11 cellular contexts compared by ENCODE assay signal in genomic region chr20:25017257-25017803, GRCh38. TPM values are rescaled to one million over a fixed set of nuclear protein-coding genes. Genes with fewer than 3 reads are reported as not detected.
A peak's percentile ranks its signal among the peaks of the same experiment; 100 is the strongest.
DNase-seq lines count a peak whose midpoint lies in the region; ATAC-seq, FAIRE-seq and TF ChIP-seq lines count a peak whose summit lies in the region.
"Had no signal": no experiment of that assay in that cellular context is flagged by ENCODE, and none has a peak within 500 bp of the region (broad histone marks: within the 10 kb centered on the region; RNA-seq: fewer than 3 reads in every experiment).

No MANE protein-coding gene starts in this region.

- H3K4me3 ChIP-seq in transverse colon = no peak overlapping the region

- FAIRE-seq in urothelium cell line (lab: Jason Lieb, UNC) = no peak

- ATAC-seq in HG03442 (IDR thresholded peaks at IDR 0.05; ENCODE audit: unreplicated experiment) (no peak), GM18909 (IDR thresholded peaks at IDR 0.05; ENCODE audit: poor library complexity, unreplicated experiment) (no peak)

- DNase-seq in SIG-M5 treated with dmso at 0.1 percent for 504 hours (lab: John Stamatoyannopoulos, UW; ENCODE audit: unreplicated experiment) = peak; percentile 43
- DNase-seq in SIG-M5 (lab: John Stamatoyannopoulos, UW) = no peak
- DNase-seq in NCI-H774 (lab: John Stamatoyannopoulos, UW) = peak; percentile 62
- no peak for DNase-seq in immature natural killer cell
- peak; percentile 74 for DNase-seq in transverse colon
- DNase-seq in urothelium cell line (ENCODE audit: low spot score) = no peak
- DNase-seq: activated CD4-positive, alpha-beta T cell treated with anti-CD3 and anti-CD28 coated beads, Interleukin-2, amount 50 U/mL, for 1 hour; SHP77 treated with DMSO at 0.1 percent for 48 hours had no signal

- peaks cover 0 to 9% (median 1%) of the 10 kb centered on the region in 4 donors for H3K36me3 ChIP-seq in transverse colon

- H3K27ac ChIP-seq in transverse colon = peak overlapping the region in 1 of 4 donors; percentile 42

- H3K4me1 Mint-ChIP-seq in immature natural killer cell = peaks cover 45 to 69% of the 10 kb centered on the region in 2 donors

- peak overlapping the region; percentile 46 to 92 (median 80) for H3K27ac Mint-ChIP-seq in immature natural killer cell

- no peaks in the 10 kb centered on the region for H3K9me3 Mint-ChIP-seq in immature natural killer cell

- H3K36me3 Mint-ChIP-seq in immature natural killer cell = peaks cover 10 to 17% (median 10%) of the 10 kb centered on the region in 3 donors

- H3K27me3 ChIP-seq in transverse colon = no peaks in the 10 kb centered on the region

- intact Hi-C loops in transverse colon (cut with DNase I; ENCODE audit: low total_unique reads) = no loop called here

- TF ChIP-seq EP300 in transverse colon (IDR thresholded peaks at IDR 0.05; ENCODE audit: low read depth) = no peak

- no peaks in the 10 kb centered on the region for H3K9me3 ChIP-seq in transverse colon

- no peak overlapping the region for H3K4me3 Mint-ChIP-seq in immature natural killer cell

- no peaks in the 10 kb centered on the region for H3K27me3 Mint-ChIP-seq in immature natural killer cell (ENCODE audit: low read depth in 3 of 3)

- peaks cover 0 to 10% (median 5%) of the 10 kb centered on the region in 4 donors for H3K4me1 ChIP-seq in transverse colon

- no peak for TF ChIP-seq CTCF in transverse colon (IDR thresholded peaks at IDR 0.05)

- 54 to 66% methylated on average over 2 to 11 of the region's 14 CpGs for WGBS in transverse colon (ENCODE audit: low coverage in 1 of 2), 2 donors

- TF ChIP-seq POLR2A in transverse colon (IDR thresholded peaks at IDR 0.05) = no peak

- in situ Hi-C loops in transverse colon (cut with MboI; ENCODE audit: low pct_ligation_motif_present in 1 of 4, low pct_unique_long_range_greater_than_20kb in 1 of 4, low sequenced_read_pairs in 3 of 4) = loop anchor here in 1 of 4 donors (25.0 kb wide), 1 partner anchor 145 kb away; no protein-coding TSS in a partner anchor

RNA-seq across cellular contexts. Expression of gene APMAP, which starts 24.8 kb away (rescaled TPM):
- polyA plus RNA-seq in immature natural killer cell = 1,000 to 10,000 TPM in 1 of 3 donors, 100 to 1,000 TPM in 2; 649 to 1,111 (median 667) TPM
- total RNA-seq in transverse colon = 10 to 100 TPM; 14.9 to 88.6 (median 50.2) TPM

RNA-seq across cellular contexts. Expression of gene ACSS1, which starts 40.6 kb away (rescaled TPM):
- 10 to 100 TPM; 66.6 to 85.2 (median 83.7) TPM for polyA plus RNA-seq in immature natural killer cell
- 10 to 100 TPM; 30.3 to 64.7 (median 51.6) TPM for total RNA-seq in transverse colon
- total RNA-seq: G401 had no signal

Comparison
In these comparisons a context has a peak if more than half of its experiments do, and no peak if none do; other contexts are left out.
1. DNase-seq: peak in SIG-M5 treated with dmso at 0.1 percent for 504 hours (single experiment), NCI-H774 (single experiment) and transverse colon (single experiment); none in SIG-M5 (single experiment), immature natural killer cell (0 of 3) and urothelium cell line (single experiment).